In genomic region chr1:81525085-81525484, GRCh38 we compare ENCODE assay signal across 18 cellular contexts.
DNase-seq lines count a peak whose midpoint lies in the region; ATAC-seq and TF ChIP-seq lines count a peak whose summit lies in the region.
"Had no signal": no experiment of that assay in that cellular context is flagged by ENCODE, and none has a peak within 500 bp of the region (broad histone marks: within the 10 kb centered on the region; RNA-seq: fewer than 3 reads in every experiment).

No MANE protein-coding gene starts in this region.

- H3K9me3 ChIP-seq in left lung, result no peaks in the 10 kb centered on the region
- H3K9me3 ChIP-seq in prostate gland, result no peaks in the 10 kb centered on the region
- H3K9me3 ChIP-seq: A549, BLaER1 had no signal

- no peaks in the 10 kb centered on the region for H3K27me3 ChIP-seq in left lung
- H3K27me3 ChIP-seq in prostate gland (replicated peaks; ENCODE audit: insufficient read depth), result no peaks in the 10 kb centered on the region
- H3K27me3 ChIP-seq: BLaER1 had no signal

- H3K4me1 ChIP-seq in left lung (no peaks in the 10 kb centered on the region), prostate gland (replicated peaks) (no peaks in the 10 kb centered on the region)
- H3K4me1 ChIP-seq: A549, BLaER1 had no signal

- H3K36me3 ChIP-seq in left lung, result no peaks in the 10 kb centered on the region
- no peaks in the 10 kb centered on the region for H3K36me3 ChIP-seq in prostate gland
- H3K36me3 ChIP-seq: BLaER1 had no signal

- TF ChIP-seq CTCF in left lung (IDR thresholded peaks at IDR 0.05), result no peak
- TF ChIP-seq CTCF in prostate gland (IDR thresholded peaks at IDR 0.05), result no peak

- peak; percentile 57 for ATAC-seq in left lung
- ATAC-seq in GM19463 (IDR thresholded peaks at IDR 0.05; ENCODE audit: unreplicated experiment), result no peak
- ATAC-seq: A549, GM12878 had no signal

- H3K27ac ChIP-seq in left lung (no peak overlapping the region), prostate gland (no peak overlapping the region)
- H3K27ac ChIP-seq: 22Rv1, A549, BLaER1 had no signal

- WGBS in prostate gland, result 55% methylated on average over 9 of the region's 9 CpGs

- DNase-seq in ELF-1 (ENCODE audit: low read depth, low spot score), result peak; percentile 43
- peak; percentile 43 for DNase-seq in kidney tubule cell (ENCODE audit: low spot score)
- DNase-seq in left lung, result no peak
- DNase-seq in renal cortical epithelial cell (ENCODE audit: low read depth), result peak; percentile 43
- DNase-seq in AG20443 (ENCODE audit: low spot score), result no peak
- DNase-seq in GM03348 (ENCODE audit: low spot score), result no peak
- DNase-seq in prostate gland (ENCODE audit: low spot score), result no peak
- DNase-seq: CD4-positive, alpha-beta memory T cell; DMS153; DMS79; GF-D8; H9; KBM-7 had no signal

- TF ChIP-seq POLR2A in prostate gland (IDR thresholded peaks at IDR 0.05), result no peak

- no peak overlapping the region for H3K4me3 ChIP-seq in left lung
- no peak overlapping the region for H3K4me3 ChIP-seq in prostate gland
- H3K4me3 ChIP-seq: A549, BLaER1, GM12878 had no signal

- intact Hi-C loops in left lung (cut with DNase I), result no loop called here
- intact Hi-C loops in prostate gland (cut with DNase I), result no loop called here

Comparison
In these comparisons a context has a peak if more than half of its experiments do, and no peak if none do; other contexts are left out.
1. DNase-seq: peak in ELF-1 (single experiment), kidney tubule cell (single experiment) and renal cortical epithelial cell (single experiment); none in left lung (0 of 2), AG20443 (single experiment), GM03348 (single experiment) and prostate gland (single experiment).